ENCODE assay signal across 14 cellular contexts in genomic region chr13:32408296-32408998, GRCh38. TPM values are rescaled to one million over a fixed set of nuclear protein-coding genes. Genes with fewer than 3 reads are reported as not detected.
DNase-seq lines count a peak whose midpoint lies in the region; ATAC-seq and TF ChIP-seq lines count a peak whose summit lies in the region.
"Had no signal": no experiment of that assay in that cellular context is flagged by ENCODE, and none has a peak within 500 bp of the region (broad histone marks: within the 10 kb centered on the region; RNA-seq: fewer than 3 reads in every experiment).

No MANE protein-coding gene starts in this region.

- H3K9me3 ChIP-seq in ovary, result no peaks in the 10 kb centered on the region
- no peaks in the 10 kb centered on the region for H3K9me3 ChIP-seq in left ventricle myocardium inferior (replicated peaks)

- no peak overlapping the region for H3K4me3 ChIP-seq in ovary
- H3K4me3 ChIP-seq in left ventricle myocardium inferior, result no peak overlapping the region

- 17 to 28% (median 21%) methylated on average over 9 of the region's 9 CpGs for WGBS in ovary, 3 donors

- peak overlapping the region; percentile 10 to 77 for H3K27ac ChIP-seq in ovary
- H3K27ac ChIP-seq in left ventricle myocardium inferior (replicated peaks), result no peak overlapping the region

- H3K4me1 ChIP-seq in ovary (ENCODE audit: insufficient read depth), result peaks cover 6% of the 10 kb centered on the region
- peaks cover 22% of the 10 kb centered on the region for H3K4me1 ChIP-seq in left ventricle myocardium inferior

- H3K27ac Mint-ChIP-seq in activated CD8-positive, alpha-beta T cell treated with anti-CD3 and anti-CD28 coated beads for 36 hours, result peak overlapping the region; percentile 3
- no peak overlapping the region for H3K27ac Mint-ChIP-seq in activated CD8-positive, alpha-beta T cell treated with anti-CD3 and anti-CD28 coated beads, Interleukin-2, amount 10 ng/mL, durations not matched to agents 7 days and 5 days
- H3K27ac Mint-ChIP-seq in T-helper 1 cell treated with Interleukin-12 subunit alpha and Interleukin-12 subunit beta and Interleukin-4 antibody, amounts not matched to agents 30 μg/mL and 1 μg/mL, for 36 hours, result peak overlapping the region; percentile 76
- H3K27ac Mint-ChIP-seq: progenitor cell of endocrine pancreas had no signal

- POLR2A ChIA-PET in activated CD8-positive, alpha-beta T cell treated with anti-CD3 and anti-CD28 coated beads for 36 hours (lab: Charles Lee), result interaction anchor here (1.0 to 1.5 kb wide), 4 partner anchors 14 to 94 kb away, joined by 3 to 5 read pairs (median 4); partner anchors contain the start of genes BRCA2 and ZAR1L
- POLR2A ChIA-PET in activated CD8-positive, alpha-beta T cell treated with anti-CD3 and anti-CD28 coated beads, Interleukin-2, amount 10 ng/mL, durations not matched to agents 7 days and 5 days (lab: Charles Lee), result interaction anchor here (2.5 kb wide), 1 partner anchor 19 kb away, joined by 7 read pairs; the partner anchor contains the start of gene N4BP2L1

- H3K4me1 Mint-ChIP-seq in activated CD8-positive, alpha-beta T cell treated with anti-CD3 and anti-CD28 coated beads for 36 hours (ENCODE audit: low read depth), result peaks cover 18% of the 10 kb centered on the region
- peaks cover 9% of the 10 kb centered on the region for H3K4me1 Mint-ChIP-seq in activated CD8-positive, alpha-beta T cell treated with anti-CD3 and anti-CD28 coated beads, Interleukin-2, amount 10 ng/mL, durations not matched to agents 7 days and 5 days (ENCODE audit: low read depth)
- H3K4me1 Mint-ChIP-seq in T-helper 1 cell treated with Interleukin-12 subunit alpha and Interleukin-12 subunit beta and Interleukin-4 antibody, amounts not matched to agents 30 μg/mL and 1 μg/mL, for 36 hours (ENCODE audit: low read depth), result peaks cover 26% of the 10 kb centered on the region

- no peak for ATAC-seq in activated CD8-positive, alpha-beta T cell treated with anti-CD3 and anti-CD28 coated beads for 36 hours
- ATAC-seq in activated CD8-positive, alpha-beta T cell treated with anti-CD3 and anti-CD28 coated beads, Interleukin-2, amount 10 ng/mL, durations not matched to agents 7 days and 5 days, result no peak
- ATAC-seq in GM19455 (IDR thresholded peaks at IDR 0.05; ENCODE audit: unreplicated experiment) (peak; percentile 10), HG02678 (IDR thresholded peaks at IDR 0.05; ENCODE audit: unreplicated experiment) (no peak), left cardiac atrium (no peak)
- ATAC-seq: Panc1 had no signal

- no peak for TF ChIP-seq POLR2A in ovary (IDR thresholded peaks at IDR 0.05)

- CTCF ChIA-PET in activated CD8-positive, alpha-beta T cell treated with anti-CD3 and anti-CD28 coated beads for 36 hours (lab: Charles Lee), result interaction anchor here (0.9 to 1.5 kb wide), 4 partner anchors 11 to 174 kb away, joined by 3 to 4 read pairs (median 3); partner anchors contain the start of genes BRCA2 and ZAR1L
- CTCF ChIA-PET in activated CD8-positive, alpha-beta T cell treated with anti-CD3 and anti-CD28 coated beads, Interleukin-2, amount 10 ng/mL, durations not matched to agents 7 days and 5 days (lab: Charles Lee), result interaction anchor here (1.2 kb wide), 1 partner anchor 27 kb away, joined by 4 read pairs; no protein-coding TSS in a partner anchor

- peaks cover 20% of the 10 kb centered on the region for H3K36me3 Mint-ChIP-seq in activated CD8-positive, alpha-beta T cell treated with anti-CD3 and anti-CD28 coated beads for 36 hours (ENCODE audit: low read depth)
- H3K36me3 Mint-ChIP-seq in activated CD8-positive, alpha-beta T cell treated with anti-CD3 and anti-CD28 coated beads, Interleukin-2, amount 10 ng/mL, durations not matched to agents 7 days and 5 days (ENCODE audit: low read depth), result peaks cover 25% of the 10 kb centered on the region
- peaks cover 26% of the 10 kb centered on the region for H3K36me3 Mint-ChIP-seq in T-helper 1 cell treated with Interleukin-12 subunit alpha and Interleukin-12 subunit beta and Interleukin-4 antibody, amounts not matched to agents 30 μg/mL and 1 μg/mL, for 36 hours (ENCODE audit: low read depth)

- intact Hi-C loops in activated CD8-positive, alpha-beta T cell treated with anti-CD3 and anti-CD28 coated beads for 36 hours (cut with micrococcal nuclease), result no loop called here
- intact Hi-C loops in ovary (cut with DNase I), result no loop called here
- intact Hi-C loops in left cardiac atrium (cut with DNase I), result no loop called here
- intact Hi-C loops in left ventricle myocardium inferior (cut with micrococcal nuclease), result no loop called here

- no peaks in the 10 kb centered on the region for H3K36me3 ChIP-seq in ovary
- H3K36me3 ChIP-seq in left ventricle myocardium inferior, result peaks cover 13% of the 10 kb centered on the region

- TF ChIP-seq CTCF in activated CD8-positive, alpha-beta T cell treated with anti-CD3 and anti-CD28 coated beads for 36 hours (IDR thresholded peaks at IDR 0.05), result no peak
- TF ChIP-seq CTCF in ovary (IDR thresholded peaks at IDR 0.05), result no peak
- no peak for TF ChIP-seq CTCF in left ventricle myocardium inferior (IDR thresholded peaks at IDR 0.05; ENCODE audit: borderline replicate concordance)

- H3K27me3 ChIP-seq in ovary (no peaks in the 10 kb centered on the region), left ventricle myocardium inferior (ENCODE audit: low read depth) (no peaks in the 10 kb centered on the region)
- H3K27me3 ChIP-seq: dorsolateral prefrontal cortex had no signal

- no peaks in the 10 kb centered on the region for H3K9me3 Mint-ChIP-seq in activated CD8-positive, alpha-beta T cell treated with anti-CD3 and anti-CD28 coated beads for 36 hours
- H3K9me3 Mint-ChIP-seq in activated CD8-positive, alpha-beta T cell treated with anti-CD3 and anti-CD28 coated beads, Interleukin-2, amount 10 ng/mL, durations not matched to agents 7 days and 5 days (ENCODE audit: insufficient read depth), result no peaks in the 10 kb centered on the region
- H3K9me3 Mint-ChIP-seq in T-helper 1 cell treated with Interleukin-12 subunit alpha and Interleukin-12 subunit beta and Interleukin-4 antibody, amounts not matched to agents 30 μg/mL and 1 μg/mL, for 36 hours, result no peaks in the 10 kb centered on the region

- DNase-seq in activated CD8-positive, alpha-beta T cell treated with anti-CD3 and anti-CD28 coated beads for 36 hours, result no peak
- DNase-seq in activated CD8-positive, alpha-beta T cell treated with anti-CD3 and anti-CD28 coated beads, Interleukin-2, amount 10 ng/mL, durations not matched to agents 7 days and 5 days, result no peak
- DNase-seq in ovary, result peak in 1 of 5 donors; percentile 27
- DNase-seq in left cardiac atrium, result no peak
- no peak for DNase-seq in left ventricle myocardium inferior
- DNase-seq: dorsolateral prefrontal cortex; Karpas-422; NCI-H2227 treated with DMSO at 0.1 percent for 48 hours; stimulated activated naive CD4-positive, alpha-beta T cell had no signal

- H3K27me3 Mint-ChIP-seq in activated CD8-positive, alpha-beta T cell treated with anti-CD3 and anti-CD28 coated beads for 36 hours, result no peaks in the 10 kb centered on the region
- H3K27me3 Mint-ChIP-seq in activated CD8-positive, alpha-beta T cell treated with anti-CD3 and anti-CD28 coated beads, Interleukin-2, amount 10 ng/mL, durations not matched to agents 7 days and 5 days (ENCODE audit: low read depth), result no peaks in the 10 kb centered on the region
- no peaks in the 10 kb centered on the region for H3K27me3 Mint-ChIP-seq in T-helper 1 cell treated with Interleukin-12 subunit alpha and Interleukin-12 subunit beta and Interleukin-4 antibody, amounts not matched to agents 30 μg/mL and 1 μg/mL, for 36 hours (ENCODE audit: low read depth)

- no peak overlapping the region for H3K4me3 Mint-ChIP-seq in activated CD8-positive, alpha-beta T cell treated with anti-CD3 and anti-CD28 coated beads for 36 hours
- no peak overlapping the region for H3K4me3 Mint-ChIP-seq in activated CD8-positive, alpha-beta T cell treated with anti-CD3 and anti-CD28 coated beads, Interleukin-2, amount 10 ng/mL, durations not matched to agents 7 days and 5 days
- H3K4me3 Mint-ChIP-seq in T-helper 1 cell treated with Interleukin-12 subunit alpha and Interleukin-12 subunit beta and Interleukin-4 antibody, amounts not matched to agents 30 μg/mL and 1 μg/mL, for 36 hours, result peak overlapping the region; percentile 64

- TF ChIP-seq EP300 in ovary (IDR thresholded peaks at IDR 0.05), result no peak

RNA-seq across cellular contexts. Expression of gene N4BP2L1, which starts 19.5 kb away (rescaled TPM):
- 10 to 100 TPM; 26.2 to 32.2 TPM for total RNA-seq in activated CD8-positive, alpha-beta T cell treated with anti-CD3 and anti-CD28 coated beads for 36 hours
- total RNA-seq in activated CD8-positive, alpha-beta T cell treated with anti-CD3 and anti-CD28 coated beads, Interleukin-2, amount 10 ng/mL, durations not matched to agents 7 days and 5 days, result 10 to 100 TPM; 27.7 to 27.8 TPM
- total RNA-seq in ovary (10 to 100 TPM; 22.1 to 63.4 (median 30.1) TPM), left cardiac atrium (1 to 10 TPM; 4.7 to 6.7 TPM), left ventricle myocardium inferior (4.6 TPM)
- 10 to 100 TPM; 30.6 to 42.5 TPM for polyA plus RNA-seq in ovary
